ENCODE assay signal across 3 cellular contexts in the genomic region with DNA sequence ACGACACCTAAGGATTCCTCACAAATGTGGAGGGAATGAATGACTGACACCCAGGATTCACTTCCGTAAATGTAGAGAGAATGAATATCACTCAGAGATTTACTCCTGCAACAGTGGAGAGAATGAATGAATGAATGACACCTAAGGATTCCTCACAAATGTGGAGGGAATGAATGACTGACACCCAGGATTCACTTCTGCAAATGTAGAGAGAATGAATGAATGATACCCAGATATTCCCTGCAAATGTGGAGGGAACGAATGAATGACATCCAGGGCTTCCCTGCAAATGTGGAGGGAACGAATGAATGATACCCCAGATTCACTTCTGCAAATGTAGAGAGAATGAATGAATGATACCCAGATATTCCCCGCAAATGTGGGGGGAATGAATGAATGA. TPM values are rescaled to one million over a fixed set of nuclear protein-coding genes. Genes with fewer than 3 reads are reported as not detected.
"Had no signal": no experiment of that assay in that cellular context is flagged by ENCODE, and none has a peak within 500 bp of the region (broad histone marks: within the 10 kb centered on the region; RNA-seq: fewer than 3 reads in every experiment).

No MANE protein-coding gene starts in this region.

RNA-seq across cellular contexts. Expression of gene P2RY8, which starts 47.6 kb away (rescaled TPM):
- total RNA-seq: HT-29, PC-3, SK-MEL-5 had no signal
